Comparison of ENCODE assay signal across 8 cellular contexts in the genomic region with DNA sequence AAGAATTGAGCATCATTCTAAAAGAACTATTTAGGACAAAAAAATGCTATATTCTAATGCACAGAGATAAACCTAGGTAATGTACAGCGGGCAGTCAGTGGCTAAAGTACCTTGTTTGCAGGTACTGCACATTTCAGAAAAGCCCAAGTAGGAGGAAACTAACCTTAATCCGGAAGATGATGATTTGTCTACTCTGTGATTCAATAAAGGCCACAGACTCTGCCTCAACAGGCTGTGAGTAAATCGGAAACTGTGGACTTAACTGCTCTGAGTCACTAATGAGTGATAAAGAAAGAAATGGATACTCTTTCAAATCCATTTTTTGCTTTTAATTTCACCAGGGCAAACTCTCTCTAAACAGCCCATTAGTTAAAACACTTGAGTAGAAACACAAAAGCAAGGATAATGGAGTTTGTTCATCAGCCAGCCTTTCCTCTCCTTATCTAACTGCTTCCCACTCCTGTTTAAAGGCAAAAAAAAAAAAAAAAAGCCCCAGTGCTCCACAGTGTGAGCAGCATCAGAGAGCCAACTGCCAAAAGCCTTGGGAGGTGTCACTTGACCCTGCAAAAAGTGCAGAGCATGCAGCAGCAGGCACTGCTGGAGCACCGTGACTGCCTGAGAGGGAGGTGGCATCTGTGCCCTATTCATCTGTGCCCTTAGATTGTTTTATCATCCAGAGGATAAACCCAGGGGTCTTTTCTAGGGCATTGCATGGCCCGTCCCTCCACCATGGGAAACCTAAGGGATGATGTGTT.
DNase-seq lines count a peak whose midpoint lies in the region; ATAC-seq and TF ChIP-seq lines count a peak whose summit lies in the region.

No MANE protein-coding gene starts in this region.

- peak overlapping the region; percentile 41 to 64 for H3K27ac ChIP-seq in SK-N-SH (ENCODE audit: low read depth in 2 of 2, low read length in 1 of 2)

- CTCF ChIA-PET in SK-N-SH (lab: Yijun Ruan, JAX): no interaction called here

- H3K9ac ChIP-seq in SK-N-SH: no peak overlapping the region; the same call in 1 of the 2 replicates

- POLR2A ChIA-PET in SK-N-SH (lab: Yijun Ruan, JAX): no interaction called here

- peak; percentile 58 for DNase-seq in A172 (ENCODE audit: low spot score)
- no peak for DNase-seq in SK-N-SH
- no peak for DNase-seq in OCI-M1 (lab: John Stamatoyannopoulos, UW)
- DNase-seq in NCI-H526 (lab: John Stamatoyannopoulos, UW): no peak
- DNase-seq in erythroblast (lab: John Stamatoyannopoulos, UW): no peak
- DNase-seq in MG63: no peak

- no peak for TF ChIP-seq CTCF in SK-N-SH (IDR thresholded peaks at IDR 0.05)

- peak overlapping the region; percentile 92 for H2AFZ ChIP-seq in SK-N-SH (ENCODE audit: low read depth)

- H3K4me3 ChIP-seq in SK-N-SH (ENCODE audit: low read depth in 2 of 2, low read length in 1 of 2): no peak overlapping the region
- no peak overlapping the region for H3K4me3 ChIP-seq in MG63

- H3K9me3 ChIP-seq in SK-N-SH (no peaks in the 10 kb centered on the region), MG63 (no peaks in the 10 kb centered on the region)

- no peak for TF ChIP-seq EP300 in SK-N-SH (IDR thresholded peaks at IDR 0.05; ENCODE audit: borderline replicate concordance in 1 of 2, low read depth in 1 of 2, low read length in 1 of 2)

- no peaks in the 10 kb centered on the region for H4K20me1 ChIP-seq in SK-N-SH (ENCODE audit: insufficient read depth)

- peaks cover 23 to 24% of the 10 kb centered on the region in 2 experiments for H3K4me1 ChIP-seq in SK-N-SH (ENCODE audit: control insufficient read depth in 1 of 2, insufficient read depth in 2 of 2, low read depth in 1 of 2, low read length in 1 of 2)

- WGBS in SK-N-SH (ENCODE audit: low lambda C conversion rate): 37% methylated on average over 5 of the region's 5 CpGs

- TF ChIP-seq POLR2A in erythroblast (IDR thresholded peaks at IDR 0.05; ENCODE audit: low read length): no peak

- H3K79me2 ChIP-seq in SK-N-SH (ENCODE audit: insufficient read depth): no peaks in the 10 kb centered on the region

- H3K36me3 ChIP-seq in SK-N-SH (replicated peaks in 1 of 2; ENCODE audit: control insufficient read depth in 1 of 2, insufficient read depth in 2 of 2, low read length in 1 of 2) (no peaks in the 10 kb centered on the region), MG63 (no peaks in the 10 kb centered on the region)

- no peaks in the 10 kb centered on the region for H3K9me2 ChIP-seq in SK-N-SH

- H3F3A ChIP-seq in SK-N-SH (replicated peaks; ENCODE audit: insufficient read depth): peaks cover 17% of the 10 kb centered on the region

- TF ChIP-seq RAD21 in SK-N-SH (IDR thresholded peaks at IDR 0.05; ENCODE audit: low read length): no peak

- H3K27me3 ChIP-seq in SK-N-SH (ENCODE audit: insufficient read depth) (no peaks in the 10 kb centered on the region), MG63 (no peaks in the 10 kb centered on the region)

- 0 out of 2 replicates have a peak overlapping the region, but pooled peaks have one; percentile 29 for H3K4me2 ChIP-seq in SK-N-SH

- peak; percentile 85 for ATAC-seq in GM18873 (IDR thresholded peaks at IDR 0.05; ENCODE audit: low FRiP score, unreplicated experiment)
- peak; percentile 87 for ATAC-seq in HG03135 (IDR thresholded peaks at IDR 0.05; ENCODE audit: unreplicated experiment)

TF ChIP-seq in SK-N-SH, 30 proteins besides CTCF, POLR2A, EP300 and RAD21 (continues in another document):
- TF ChIP-seq ELF1 (IDR thresholded peaks at IDR 0.05) (no peak), FOXM1 (IDR thresholded peaks at IDR 0.05; ENCODE audit: low read depth) (no peak), RCOR1 (IDR thresholded peaks at IDR 0.05; ENCODE audit: low read length) (no peak), TAF1 (IDR thresholded peaks at IDR 0.05; ENCODE audit: borderline replicate concordance, low read depth, low read length) (no peak), TCF12 (IDR thresholded peaks at IDR 0.05) (peak; percentile 45; the same call in 1 of the 2 replicates), SIN3A (IDR thresholded peaks at IDR 0.05; ENCODE audit: borderline replicate concordance, low read depth, low read length) (no peak), MEF2A (IDR thresholded peaks at IDR 0.05; ENCODE audit: borderline replicate concordance, low read depth) (no peak), MXI1 (IDR thresholded peaks at IDR 0.05; ENCODE audit: low read depth, low read length) (no peak), TEAD4 (IDR thresholded peaks at IDR 0.05; ENCODE audit: borderline replicate concordance, insufficient read depth) (no peak), JUND (IDR thresholded peaks at IDR 0.05) (peak; percentile 64), YY1 (IDR thresholded peaks at IDR 0.05; ENCODE audit: low read depth) (no peak), EZH2phosphoT487 (IDR thresholded peaks at IDR 0.05; ENCODE audit: borderline replicate concordance, low read depth) (no peak)
- TF ChIP-seq, protein P1, sequence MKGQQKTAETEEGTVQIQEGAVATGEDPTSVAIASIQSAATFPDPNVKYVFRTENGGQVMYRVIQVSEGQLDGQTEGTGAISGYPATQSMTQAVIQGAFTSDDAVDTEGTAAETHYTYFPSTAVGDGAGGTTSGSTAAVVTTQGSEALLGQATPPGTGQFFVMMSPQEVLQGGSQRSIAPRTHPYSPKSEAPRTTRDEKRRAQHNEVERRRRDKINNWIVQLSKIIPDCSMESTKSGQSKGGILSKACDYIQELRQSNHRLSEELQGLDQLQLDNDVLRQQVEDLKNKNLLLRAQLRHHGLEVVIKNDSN (IDR thresholded peaks at IDR 0.05; ENCODE audit: borderline replicate concordance, low read depth): no peak
- TF ChIP-seq, protein P2, sequence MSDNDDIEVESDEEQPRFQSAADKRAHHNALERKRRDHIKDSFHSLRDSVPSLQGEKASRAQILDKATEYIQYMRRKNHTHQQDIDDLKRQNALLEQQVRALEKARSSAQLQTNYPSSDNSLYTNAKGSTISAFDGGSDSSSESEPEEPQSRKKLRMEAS (IDR thresholded peaks at IDR 0.05; ENCODE audit: low read depth): no peak
- TF ChIP-seq, protein P3, sequence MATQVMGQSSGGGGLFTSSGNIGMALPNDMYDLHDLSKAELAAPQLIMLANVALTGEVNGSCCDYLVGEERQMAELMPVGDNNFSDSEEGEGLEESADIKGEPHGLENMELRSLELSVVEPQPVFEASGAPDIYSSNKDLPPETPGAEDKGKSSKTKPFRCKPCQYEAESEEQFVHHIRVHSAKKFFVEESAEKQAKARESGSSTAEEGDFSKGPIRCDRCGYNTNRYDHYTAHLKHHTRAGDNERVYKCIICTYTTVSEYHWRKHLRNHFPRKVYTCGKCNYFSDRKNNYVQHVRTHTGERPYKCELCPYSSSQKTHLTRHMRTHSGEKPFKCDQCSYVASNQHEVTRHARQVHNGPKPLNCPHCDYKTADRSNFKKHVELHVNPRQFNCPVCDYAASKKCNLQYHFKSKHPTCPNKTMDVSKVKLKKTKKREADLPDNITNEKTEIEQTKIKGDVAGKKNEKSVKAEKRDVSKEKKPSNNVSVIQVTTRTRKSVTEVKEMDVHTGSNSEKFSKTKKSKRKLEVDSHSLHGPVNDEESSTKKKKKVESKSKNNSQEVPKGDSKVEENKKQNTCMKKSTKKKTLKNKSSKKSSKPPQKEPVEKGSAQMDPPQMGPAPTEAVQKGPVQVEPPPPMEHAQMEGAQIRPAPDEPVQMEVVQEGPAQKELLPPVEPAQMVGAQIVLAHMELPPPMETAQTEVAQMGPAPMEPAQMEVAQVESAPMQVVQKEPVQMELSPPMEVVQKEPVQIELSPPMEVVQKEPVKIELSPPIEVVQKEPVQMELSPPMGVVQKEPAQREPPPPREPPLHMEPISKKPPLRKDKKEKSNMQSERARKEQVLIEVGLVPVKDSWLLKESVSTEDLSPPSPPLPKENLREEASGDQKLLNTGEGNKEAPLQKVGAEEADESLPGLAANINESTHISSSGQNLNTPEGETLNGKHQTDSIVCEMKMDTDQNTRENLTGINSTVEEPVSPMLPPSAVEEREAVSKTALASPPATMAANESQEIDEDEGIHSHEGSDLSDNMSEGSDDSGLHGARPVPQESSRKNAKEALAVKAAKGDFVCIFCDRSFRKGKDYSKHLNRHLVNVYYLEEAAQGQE (IDR thresholded peaks at IDR 0.05; ENCODE audit: low read depth, low read length): no peak
- TF ChIP-seq, protein P4, sequence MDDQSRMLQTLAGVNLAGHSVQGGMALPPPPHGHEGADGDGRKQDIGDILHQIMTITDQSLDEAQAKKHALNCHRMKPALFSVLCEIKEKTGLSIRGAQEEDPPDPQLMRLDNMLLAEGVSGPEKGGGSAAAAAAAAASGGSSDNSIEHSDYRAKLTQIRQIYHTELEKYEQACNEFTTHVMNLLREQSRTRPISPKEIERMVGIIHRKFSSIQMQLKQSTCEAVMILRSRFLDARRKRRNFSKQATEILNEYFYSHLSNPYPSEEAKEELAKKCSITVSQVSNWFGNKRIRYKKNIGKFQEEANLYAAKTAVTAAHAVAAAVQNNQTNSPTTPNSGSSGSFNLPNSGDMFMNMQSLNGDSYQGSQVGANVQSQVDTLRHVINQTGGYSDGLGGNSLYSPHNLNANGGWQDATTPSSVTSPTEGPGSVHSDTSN (IDR thresholded peaks at IDR 0.05): no peak
- TF ChIP-seq, protein P5, sequence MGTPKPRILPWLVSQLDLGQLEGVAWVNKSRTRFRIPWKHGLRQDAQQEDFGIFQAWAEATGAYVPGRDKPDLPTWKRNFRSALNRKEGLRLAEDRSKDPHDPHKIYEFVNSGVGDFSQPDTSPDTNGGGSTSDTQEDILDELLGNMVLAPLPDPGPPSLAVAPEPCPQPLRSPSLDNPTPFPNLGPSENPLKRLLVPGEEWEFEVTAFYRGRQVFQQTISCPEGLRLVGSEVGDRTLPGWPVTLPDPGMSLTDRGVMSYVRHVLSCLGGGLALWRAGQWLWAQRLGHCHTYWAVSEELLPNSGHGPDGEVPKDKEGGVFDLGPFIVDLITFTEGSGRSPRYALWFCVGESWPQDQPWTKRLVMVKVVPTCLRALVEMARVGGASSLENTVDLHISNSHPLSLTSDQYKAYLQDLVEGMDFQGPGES (IDR thresholded peaks at IDR 0.05; ENCODE audit: low read depth, low read length): no peak
